8 cellular contexts compared by ENCODE assay signal in the genomic region with DNA sequence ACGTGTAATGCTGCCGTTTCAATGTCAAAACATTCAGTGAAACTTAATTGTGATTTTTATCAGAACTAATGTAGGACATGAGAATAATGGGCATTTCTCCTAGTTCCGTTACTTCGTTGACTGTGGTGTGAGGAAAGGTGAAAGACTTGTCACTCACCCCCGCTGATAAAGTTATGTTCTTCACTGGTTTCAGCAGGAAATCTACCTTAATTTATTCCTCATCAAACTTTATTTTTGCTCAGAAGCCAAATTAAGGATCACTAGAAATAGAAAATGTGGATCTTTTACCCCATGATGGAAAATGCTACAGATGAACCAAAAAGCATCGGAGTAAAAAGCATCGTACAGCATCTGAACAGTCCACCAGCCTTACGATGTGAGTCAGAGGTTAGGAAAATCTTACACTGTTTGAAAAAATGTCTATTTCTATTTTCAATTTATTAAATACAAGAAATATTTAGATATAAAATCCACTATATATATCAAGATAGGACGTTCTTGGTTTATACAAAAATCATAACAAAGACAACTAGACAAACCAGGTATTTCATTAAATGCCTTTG. TPM values are rescaled to one million over a fixed set of nuclear protein-coding genes. Genes with fewer than 3 reads are reported as not detected.
DNase-seq lines count a peak whose midpoint lies in the region; ATAC-seq and TF ChIP-seq lines count a peak whose summit lies in the region.

No MANE protein-coding gene starts in this region.

- peaks cover 2 to 8% (median 6%) of the 10 kb centered on the region in 7 donors for H3K4me1 Mint-ChIP-seq in naive thymus-derived CD4-positive, alpha-beta T cell

- no peaks in the 10 kb centered on the region for H3K9me3 ChIP-seq in BLaER1
- H3K9me3 ChIP-seq in naive thymus-derived CD4-positive, alpha-beta T cell (ENCODE audit: control insufficient read depth in 2 of 3, low read length in 3 of 3): no peaks in the 10 kb centered on the region

- ATAC-seq in naive thymus-derived CD4-positive, alpha-beta T cell: no peak
- no peak for ATAC-seq in GM21360 (IDR thresholded peaks at IDR 0.05; ENCODE audit: unreplicated experiment)
- ATAC-seq in GM21723 (IDR thresholded peaks at IDR 0.05; ENCODE audit: unreplicated experiment): no peak

- H3K27me3 ChIP-seq in BLaER1: no peaks in the 10 kb centered on the region
- H3K27me3 ChIP-seq in naive thymus-derived CD4-positive, alpha-beta T cell (ENCODE audit: control insufficient read depth in 2 of 2, insufficient read depth in 2 of 2, low read length in 2 of 2): no peaks in the 10 kb centered on the region

- no peak for TF ChIP-seq CTCF in LNCaP clone FGC (IDR thresholded peaks at IDR 0.05; ENCODE audit: control insufficient read depth, extremely low read depth, insufficient read depth)

- H3K4me2 ChIP-seq in BLaER1: peak overlapping the region; percentile 86

- H3K9me3 Mint-ChIP-seq in naive thymus-derived CD4-positive, alpha-beta T cell: no peaks in the 10 kb centered on the region

- H3K4me3 ChIP-seq in BLaER1: peak overlapping the region; percentile 87
- peak overlapping the region; percentile 90 for H3K4me3 ChIP-seq in LNCaP clone FGC (ENCODE audit: low read depth, low read length)
- peak overlapping the region; percentile 94 for H3K4me3 ChIP-seq in naive thymus-derived CD4-positive, alpha-beta T cell (ENCODE audit: low read length)

- peaks cover 32% of the 10 kb centered on the region for H4K20me1 ChIP-seq in BLaER1

- H3K36me3 Mint-ChIP-seq in naive thymus-derived CD4-positive, alpha-beta T cell: peaks cover 0 to 4% (median 0%) of the 10 kb centered on the region in 5 donors

- H3K27me3 Mint-ChIP-seq in naive thymus-derived CD4-positive, alpha-beta T cell: peaks cover 0 to 2% (median 0%) of the 10 kb centered on the region in 5 donors

- peak overlapping the region; percentile 77; the same call in 1 of the 2 replicates for H3K27ac ChIP-seq in BLaER1
- H3K27ac ChIP-seq in naive thymus-derived CD4-positive, alpha-beta T cell (ENCODE audit: low read depth, low read length): peak overlapping the region; percentile 72

- H3K4me1 ChIP-seq in BLaER1: peaks cover 28% of the 10 kb centered on the region
- peaks cover 20 to 23% of the 10 kb centered on the region in 2 donors for H3K4me1 ChIP-seq in naive thymus-derived CD4-positive, alpha-beta T cell (ENCODE audit: control insufficient read depth in 2 of 2, insufficient read depth in 2 of 2, low read length in 2 of 2)

- intact Hi-C loops in naive thymus-derived CD4-positive, alpha-beta T cell (cut with micrococcal nuclease): loop anchor here (1.0 to 5.0 kb wide), 5 partner anchors 23 to 140 kb away; no protein-coding TSS in a partner anchor

- peaks cover 2% of the 10 kb centered on the region; the same call in 1 of the 2 replicates for H3K36me3 ChIP-seq in BLaER1
- peaks cover 0 to 9% (median 0%) of the 10 kb centered on the region in 3 experiments for H3K36me3 ChIP-seq in naive thymus-derived CD4-positive, alpha-beta T cell (ENCODE audit: control insufficient read depth in 2 of 3, insufficient read depth in 3 of 3, low read length in 3 of 3)

- peak overlapping the region in 6 of 9 donors; percentile 88 to 97 (median 92) for H3K27ac Mint-ChIP-seq in naive thymus-derived CD4-positive, alpha-beta T cell

- peak overlapping the region in 1 of 10 donors; percentile 98 for H3K4me3 Mint-ChIP-seq in naive thymus-derived CD4-positive, alpha-beta T cell

- peak overlapping the region; percentile 82 for H3K9ac ChIP-seq in BLaER1

- CTCF ChIA-PET in naive thymus-derived CD4-positive, alpha-beta T cell (lab: Charles Lee): interaction anchor here (1.0 kb wide), 1 partner anchor 21 kb away, joined by 4 read pairs; no protein-coding TSS in a partner anchor

- POLR2A ChIA-PET in naive thymus-derived CD4-positive, alpha-beta T cell (lab: Charles Lee): interaction anchor here (1.7 to 2.1 kb wide), 2 partner anchors 11 to 488 kb away, joined by 7 to 11 read pairs; a partner anchor contains a TSS

- DNase-seq in LNCaP clone FGC (ENCODE audit: low read depth) (no peak), dermis blood vessel endothelial cell (peak; percentile 14), AG08395 (ENCODE audit: low spot score) (no peak), T-helper 1 cell (no peak)
- DNase-seq in naive thymus-derived CD4-positive, alpha-beta T cell: no peak

RNA-seq across cellular contexts. Expression of a gene that starts 1.0 kb away (rescaled TPM):
- 41.9 and 53.0 TPM in 2 replicates for total RNA-seq in dermis blood vessel endothelial cell
- 10 to 100 TPM; 66.2 to 97.5 (median 75.8) TPM for total RNA-seq in naive thymus-derived CD4-positive, alpha-beta T cell
- 10 to 100 TPM; 27.6 to 39.2 TPM for polyA plus RNA-seq in naive thymus-derived CD4-positive, alpha-beta T cell
